Comparison of ENCODE assay signal across 29 cellular contexts in genomic region chrX:24301060-24301459, GRCh38. TPM values are rescaled to one million over a fixed set of nuclear protein-coding genes. Genes with fewer than 3 reads are reported as not detected.
"Had no signal": no experiment of that assay in that cellular context is flagged by ENCODE, and none has a peak within 500 bp of the region (broad histone marks: within the 10 kb centered on the region; RNA-seq: fewer than 3 reads in every experiment).

No MANE protein-coding gene starts in this region.

- H3K4me1 ChIP-seq: colonic mucosa, testis had no signal

- H3K27me3 ChIP-seq: colonic mucosa, hepatocyte, neutrophil, sigmoid colon, testis had no signal

- H3K36me3 ChIP-seq: colonic mucosa, neutrophil, sigmoid colon had no signal

- H3K9me3 ChIP-seq: colonic mucosa, neutrophil, sigmoid colon, testis had no signal

- DNase-seq: colonic mucosa; dermis blood vessel endothelial cell; foreskin melanocyte; head of caudate nucleus; left colon; naive thymus-derived CD4-positive, alpha-beta T cell; sigmoid colon; stimulated activated CD4-positive, alpha-beta T cell treated with anti-CD3 and anti-CD28 coated beads, Interleukin-2, amount 100 ng/mL, for 24 hours; stimulated activated CD4-positive, alpha-beta T cell treated with anti-CD3 and anti-CD28 coated beads, Interleukin-4, amount 100 ng/mL, for 4 hours; stimulated activated naive B cell treated with anti-CD40 and anti-IgM and Interleukin-4, amounts not matched to agents 10 μg/mL and 1 μg/mL and 100 μg/mL, for 72 hours; stimulated activated naive CD8-positive, alpha-beta T cell treated with anti-CD3 and anti-CD28 coated beads, Interleukin-15, amount 100 ng/mL, for 72 hours; testis; trophoblast cell had no signal

- H3K27ac ChIP-seq: colonic mucosa, hepatocyte, neutrophil, sigmoid colon, skin epidermis, testis had no signal

- ATAC-seq: left colon; naive thymus-derived CD4-positive, alpha-beta T cell; stimulated activated naive B cell treated with anti-CD40 and anti-IgM and Interleukin-4, amounts not matched to agents 10 μg/mL and 1 μg/mL and 100 μg/mL, for 72 hours; stimulated activated naive CD8-positive, alpha-beta T cell treated with anti-CD3 and anti-CD28 coated beads, Interleukin-15, amount 100 ng/mL, for 72 hours had no signal

- H3K4me3 ChIP-seq: colonic mucosa, hepatocyte, sigmoid colon, skin epidermis, testis had no signal

RNA-seq across cellular contexts. Expression of gene SUPT20HL2, which starts 12.8 kb away (rescaled TPM):
- total RNA-seq: cerebellum; colonic mucosa; dermis blood vessel endothelial cell; fibroblast of lung; hepatocyte; kidney epithelial cell; left colon; liver; lung microvascular endothelial cell; mesenteric fat pad; mononuclear cell; naive thymus-derived CD4-positive, alpha-beta T cell; osteoblast; pulmonary artery endothelial cell; subcutaneous adipose tissue; urinary bladder had no signal
- polyA plus RNA-seq: esophagus; fibroblast of lung; hepatocyte; liver; naive thymus-derived CD4-positive, alpha-beta T cell; neural cell; sigmoid colon had no signal

RNA-seq across cellular contexts. Expression of gene SUPT20HL1, which starts 59.4 kb away (rescaled TPM):
- total RNA-seq: cerebellum; colonic mucosa; dermis blood vessel endothelial cell; fibroblast of lung; hepatocyte; kidney epithelial cell; left colon; liver; lung microvascular endothelial cell; mesenteric fat pad; mononuclear cell; naive thymus-derived CD4-positive, alpha-beta T cell; osteoblast; pulmonary artery endothelial cell; subcutaneous adipose tissue had no signal
- polyA plus RNA-seq: esophagus; fibroblast of lung; liver; naive thymus-derived CD4-positive, alpha-beta T cell; neural cell; sigmoid colon had no signal
